Comparison of ENCODE assay signal across 1 cellular context in genomic region chr1:165828103-165828558, GRCh38.
TF ChIP-seq lines count a peak whose summit lies in the region.

No MANE protein-coding gene starts in this region.

TF ChIP-seq in GM23338, 12 proteins besides CTCF, POLR2A, EP300 and RAD21 (continued from another document):
- TF ChIP-seq POLR2AphosphoS5 (IDR thresholded peaks at IDR 0.05; ENCODE audit: low read depth) = no peak; the same call in 1 of the 2 replicates
- TF ChIP-seq, protein P1, sequence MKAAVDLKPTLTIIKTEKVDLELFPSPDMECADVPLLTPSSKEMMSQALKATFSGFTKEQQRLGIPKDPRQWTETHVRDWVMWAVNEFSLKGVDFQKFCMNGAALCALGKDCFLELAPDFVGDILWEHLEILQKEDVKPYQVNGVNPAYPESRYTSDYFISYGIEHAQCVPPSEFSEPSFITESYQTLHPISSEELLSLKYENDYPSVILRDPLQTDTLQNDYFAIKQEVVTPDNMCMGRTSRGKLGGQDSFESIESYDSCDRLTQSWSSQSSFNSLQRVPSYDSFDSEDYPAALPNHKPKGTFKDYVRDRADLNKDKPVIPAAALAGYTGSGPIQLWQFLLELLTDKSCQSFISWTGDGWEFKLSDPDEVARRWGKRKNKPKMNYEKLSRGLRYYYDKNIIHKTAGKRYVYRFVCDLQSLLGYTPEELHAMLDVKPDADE (IDR thresholded peaks at IDR 0.05) = no peak
- no peak for TF ChIP-seq EZH2 (IDR thresholded peaks at IDR 0.05; ENCODE audit: low read depth, unreplicated experiment)
- TF ChIP-seq STAT1 (IDR thresholded peaks at IDR 0.05; ENCODE audit: unreplicated experiment) = no peak
- no peak for TF ChIP-seq EZH2phosphoT487 (IDR thresholded peaks at IDR 0.05; ENCODE audit: unreplicated experiment)
- TF ChIP-seq, protein P2, sequence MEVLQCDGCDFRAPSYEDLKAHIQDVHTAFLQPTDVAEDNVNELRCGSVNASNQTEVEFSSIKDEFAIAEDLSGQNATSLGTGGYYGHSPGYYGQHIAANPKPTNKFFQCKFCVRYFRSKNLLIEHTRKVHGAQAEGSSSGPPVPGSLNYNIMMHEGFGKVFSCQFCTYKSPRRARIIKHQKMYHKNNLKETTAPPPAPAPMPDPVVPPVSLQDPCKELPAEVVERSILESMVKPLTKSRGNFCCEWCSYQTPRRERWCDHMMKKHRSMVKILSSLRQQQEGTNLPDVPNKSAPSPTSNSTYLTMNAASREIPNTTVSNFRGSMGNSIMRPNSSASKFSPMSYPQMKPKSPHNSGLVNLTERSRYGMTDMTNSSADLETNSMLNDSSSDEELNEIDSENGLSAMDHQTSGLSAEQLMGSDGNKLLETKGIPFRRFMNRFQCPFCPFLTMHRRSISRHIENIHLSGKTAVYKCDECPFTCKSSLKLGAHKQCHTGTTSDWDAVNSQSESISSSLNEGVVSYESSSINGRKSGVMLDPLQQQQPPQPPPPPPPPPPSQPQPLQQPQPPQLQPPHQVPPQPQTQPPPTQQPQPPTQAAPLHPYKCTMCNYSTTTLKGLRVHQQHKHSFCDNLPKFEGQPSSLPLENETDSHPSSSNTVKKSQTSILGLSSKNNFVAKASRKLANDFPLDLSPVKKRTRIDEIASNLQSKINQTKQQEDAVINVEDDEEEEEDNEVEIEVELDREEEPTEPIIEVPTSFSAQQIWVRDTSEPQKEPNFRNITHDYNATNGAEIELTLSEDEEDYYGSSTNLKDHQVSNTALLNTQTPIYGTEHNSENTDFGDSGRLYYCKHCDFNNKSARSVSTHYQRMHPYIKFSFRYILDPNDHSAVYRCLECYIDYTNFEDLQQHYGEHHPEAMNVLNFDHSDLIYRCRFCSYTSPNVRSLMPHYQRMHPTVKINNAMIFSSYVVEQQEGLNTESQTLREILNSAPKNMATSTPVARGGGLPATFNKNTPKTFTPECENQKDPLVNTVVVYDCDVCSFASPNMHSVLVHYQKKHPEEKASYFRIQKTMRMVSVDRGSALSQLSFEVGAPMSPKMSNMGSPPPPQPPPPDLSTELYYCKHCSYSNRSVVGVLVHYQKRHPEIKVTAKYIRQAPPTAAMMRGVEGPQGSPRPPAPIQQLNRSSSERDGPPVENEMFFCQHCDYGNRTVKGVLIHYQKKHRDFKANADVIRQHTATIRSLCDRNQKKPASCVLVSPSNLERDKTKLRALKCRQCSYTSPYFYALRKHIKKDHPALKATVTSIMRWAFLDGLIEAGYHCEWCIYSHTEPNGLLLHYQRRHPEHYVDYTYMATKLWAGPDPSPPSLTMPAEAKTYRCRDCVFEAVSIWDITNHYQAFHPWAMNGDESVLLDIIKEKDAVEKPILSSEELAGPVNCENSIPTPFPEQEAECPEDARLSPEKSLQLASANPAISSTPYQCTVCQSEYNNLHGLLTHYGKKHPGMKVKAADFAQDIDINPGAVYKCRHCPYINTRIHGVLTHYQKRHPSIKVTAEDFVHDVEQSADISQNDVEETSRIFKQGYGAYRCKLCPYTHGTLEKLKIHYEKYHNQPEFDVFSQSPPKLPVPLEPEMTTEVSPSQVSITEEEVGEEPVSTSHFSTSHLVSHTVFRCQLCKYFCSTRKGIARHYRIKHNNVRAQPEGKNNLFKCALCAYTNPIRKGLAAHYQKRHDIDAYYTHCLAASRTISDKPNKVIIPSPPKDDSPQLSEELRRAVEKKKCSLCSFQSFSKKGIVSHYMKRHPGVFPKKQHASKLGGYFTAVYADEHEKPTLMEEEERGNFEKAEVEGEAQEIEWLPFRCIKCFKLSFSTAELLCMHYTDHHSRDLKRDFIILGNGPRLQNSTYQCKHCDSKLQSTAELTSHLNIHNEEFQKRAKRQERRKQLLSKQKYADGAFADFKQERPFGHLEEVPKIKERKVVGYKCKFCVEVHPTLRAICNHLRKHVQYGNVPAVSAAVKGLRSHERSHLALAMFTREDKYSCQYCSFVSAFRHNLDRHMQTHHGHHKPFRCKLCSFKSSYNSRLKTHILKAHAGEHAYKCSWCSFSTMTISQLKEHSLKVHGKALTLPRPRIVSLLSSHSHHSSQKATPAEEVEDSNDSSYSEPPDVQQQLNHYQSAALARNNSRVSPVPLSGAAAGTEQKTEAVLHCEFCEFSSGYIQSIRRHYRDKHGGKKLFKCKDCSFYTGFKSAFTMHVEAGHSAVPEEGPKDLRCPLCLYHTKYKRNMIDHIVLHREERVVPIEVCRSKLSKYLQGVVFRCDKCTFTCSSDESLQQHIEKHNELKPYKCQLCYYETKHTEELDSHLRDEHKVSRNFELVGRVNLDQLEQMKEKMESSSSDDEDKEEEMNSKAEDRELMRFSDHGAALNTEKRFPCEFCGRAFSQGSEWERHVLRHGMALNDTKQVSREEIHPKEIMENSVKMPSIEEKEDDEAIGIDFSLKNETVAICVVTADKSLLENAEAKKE (CRISPR knock-in tag; IDR thresholded peaks at IDR 0.05) = no peak
